In genomic region chr2:54494087-54494486, GRCh38 we compare ENCODE assay signal across 20 cellular contexts.
"Had no signal": no experiment of that assay in that cellular context is flagged by ENCODE, and none has a peak within 500 bp of the region (broad histone marks: within the 10 kb centered on the region; RNA-seq: fewer than 3 reads in every experiment).

No MANE protein-coding gene starts in this region.

- H3K9me3 Mint-ChIP-seq: T-cell; T-helper 1 cell treated with Interleukin-12 subunit alpha and Interleukin-12 subunit beta and Interleukin-4 antibody, amounts not matched to agents 30 μg/mL and 1 μg/mL, for 36 hours had no signal

- DNase-seq: Karpas-422, KG1, MG63, NCI-H1092, NCI-H1436, NCI-H187, NCI-H2029, NCI-H2081 treated with DMSO at 0.1 percent for 48 hours, NCI-H226, NCI-H446, NCI-H510A, NCI-H524 treated with DMSO at 0.1 percent for 48 hours, NCI-H69, NCI-H774, RPMI8226, SHP77, SW 1271, T-cell had no signal

- H3K4me3 Mint-ChIP-seq: T-cell; T-helper 1 cell treated with Interleukin-12 subunit alpha and Interleukin-12 subunit beta and Interleukin-4 antibody, amounts not matched to agents 30 μg/mL and 1 μg/mL, for 36 hours had no signal

- H3K9me3 ChIP-seq: MG63 had no signal

- H3K27ac Mint-ChIP-seq: T-cell; T-helper 1 cell treated with Interleukin-12 subunit alpha and Interleukin-12 subunit beta and Interleukin-4 antibody, amounts not matched to agents 30 μg/mL and 1 μg/mL, for 36 hours had no signal

- H3K4me3 ChIP-seq: MG63 had no signal

- H3K27me3 ChIP-seq: MG63 had no signal

- FAIRE-seq: RCC 7860 had no signal

- H3K36me3 ChIP-seq: MG63 had no signal

- H3K36me3 Mint-ChIP-seq: T-cell had no signal

- H3K4me1 Mint-ChIP-seq: T-cell had no signal

- ATAC-seq: T-cell had no signal
